Comparison of ENCODE assay signal across 19 cellular contexts in genomic region chr3:43343185-43343584, GRCh38. TPM values are rescaled to one million over a fixed set of nuclear protein-coding genes. Genes with fewer than 3 reads are reported as not detected.
A peak's percentile ranks its signal among the peaks of the same experiment; 100 is the strongest.
DNase-seq lines count a peak whose midpoint lies in the region; ATAC-seq lines count a peak whose summit lies in the region.
"Had no signal": no experiment of that assay in that cellular context is flagged by ENCODE, and none has a peak within 500 bp of the region (broad histone marks: within the 10 kb centered on the region; RNA-seq: fewer than 3 reads in every experiment).

No MANE protein-coding gene starts in this region.

- ATAC-seq in activated naive CD4-positive, alpha-beta T cell treated with anti-CD3 and anti-CD28 coated beads, Interleukin-2, amount 50 U/mL, for 72 hours, result no peak
- no peak for ATAC-seq in central memory CD8-positive, alpha-beta T cell (replicated peaks; ENCODE audit: extremely low read depth, poor library complexity, severe bottlenecking)
- ATAC-seq in stimulated activated effector memory CD8-positive, alpha-beta T cell treated with anti-CD3 and anti-CD28 coated beads, Interleukin-12 subunit alpha, Interleukin-12 subunit beta, amount 100 ng/mL, for 72 hours, result no peak
- ATAC-seq: Right ventricle myocardium inferior had no signal

- H3K4me3 Mint-ChIP-seq in activated naive CD4-positive, alpha-beta T cell treated with anti-CD3 and anti-CD28 coated beads, Interleukin-2, amount 10 ng/mL, durations not matched to agents 7 days and 5 days, result no peak overlapping the region
- H3K4me3 Mint-ChIP-seq in activated CD4-positive, alpha-beta memory T cell treated with anti-CD3 and anti-CD28 coated beads for 36 hours, result no peak overlapping the region
- no peak overlapping the region for H3K4me3 Mint-ChIP-seq in central memory CD8-positive, alpha-beta T cell
- no peak overlapping the region for H3K4me3 Mint-ChIP-seq in stimulated activated effector memory CD8-positive, alpha-beta T cell treated with anti-CD3 and anti-CD28 coated beads, Interleukin-12 subunit alpha, Interleukin-12 subunit beta, amount 100 ng/mL, for 72 hours
- H3K4me3 Mint-ChIP-seq: brain, HFFc6, naive B cell had no signal

- intact Hi-C loops in activated CD4-positive, alpha-beta memory T cell treated with anti-CD3 and anti-CD28 coated beads for 36 hours (cut with micrococcal nuclease), result no loop called here

- H3K9me3 Mint-ChIP-seq in activated naive CD4-positive, alpha-beta T cell treated with anti-CD3 and anti-CD28 coated beads, Interleukin-2, amount 10 ng/mL, durations not matched to agents 7 days and 5 days, result peaks cover 7% of the 10 kb centered on the region
- peaks cover 0 to 5% of the 10 kb centered on the region in 2 donors for H3K9me3 Mint-ChIP-seq in activated naive CD4-positive, alpha-beta T cell treated with anti-CD3 and anti-CD28 coated beads, Interleukin-2, amount 50 U/mL, for 72 hours
- H3K9me3 Mint-ChIP-seq in activated CD4-positive, alpha-beta memory T cell treated with anti-CD3 and anti-CD28 coated beads for 36 hours, result peaks cover 12% of the 10 kb centered on the region
- no peaks in the 10 kb centered on the region for H3K9me3 Mint-ChIP-seq in central memory CD8-positive, alpha-beta T cell
- peaks cover 4% of the 10 kb centered on the region for H3K9me3 Mint-ChIP-seq in stimulated activated effector memory CD8-positive, alpha-beta T cell treated with anti-CD3 and anti-CD28 coated beads, Interleukin-12 subunit alpha, Interleukin-12 subunit beta, amount 100 ng/mL, for 72 hours

- POLR2A ChIA-PET in activated CD4-positive, alpha-beta memory T cell treated with anti-CD3 and anti-CD28 coated beads for 36 hours (lab: Charles Lee), result no interaction called here

- CTCF ChIA-PET in activated naive CD4-positive, alpha-beta T cell treated with anti-CD3 and anti-CD28 coated beads, Interleukin-2, amount 10 ng/mL, durations not matched to agents 7 days and 5 days (lab: Charles Lee), result no interaction called here
- CTCF ChIA-PET in activated CD4-positive, alpha-beta memory T cell treated with anti-CD3 and anti-CD28 coated beads for 36 hours (lab: Charles Lee), result no interaction called here

- peaks cover 90% of the 10 kb centered on the region for H3K36me3 Mint-ChIP-seq in activated naive CD4-positive, alpha-beta T cell treated with anti-CD3 and anti-CD28 coated beads, Interleukin-2, amount 10 ng/mL, durations not matched to agents 7 days and 5 days
- H3K36me3 Mint-ChIP-seq in activated naive CD4-positive, alpha-beta T cell treated with anti-CD3 and anti-CD28 coated beads, Interleukin-2, amount 50 U/mL, for 72 hours, result peaks cover 35 to 78% of the 10 kb centered on the region in 2 donors
- H3K36me3 Mint-ChIP-seq in activated CD4-positive, alpha-beta memory T cell treated with anti-CD3 and anti-CD28 coated beads for 36 hours, result peaks cover 64% of the 10 kb centered on the region
- peaks cover 64% of the 10 kb centered on the region for H3K36me3 Mint-ChIP-seq in central memory CD8-positive, alpha-beta T cell (ENCODE audit: insufficient read depth)
- peaks cover 88% of the 10 kb centered on the region for H3K36me3 Mint-ChIP-seq in stimulated activated effector memory CD8-positive, alpha-beta T cell treated with anti-CD3 and anti-CD28 coated beads, Interleukin-12 subunit alpha, Interleukin-12 subunit beta, amount 100 ng/mL, for 72 hours

- DNase-seq in activated naive CD4-positive, alpha-beta T cell treated with anti-CD3 and anti-CD28 coated beads, Interleukin-2, amount 10 ng/mL, durations not matched to agents 7 days and 5 days, result no peak
- no peak for DNase-seq in activated naive CD4-positive, alpha-beta T cell treated with anti-CD3 and anti-CD28 coated beads, Interleukin-2, amount 50 U/mL, for 72 hours (ENCODE audit: low spot score in 2 of 2)
- DNase-seq in activated CD4-positive, alpha-beta memory T cell treated with anti-CD3 and anti-CD28 coated beads for 36 hours, result no peak
- DNase-seq in central memory CD8-positive, alpha-beta T cell (ENCODE audit: low spot score in 2 of 2), result no peak
- no peak for DNase-seq in stimulated activated effector memory CD8-positive, alpha-beta T cell treated with anti-CD3 and anti-CD28 coated beads, Interleukin-12 subunit alpha, Interleukin-12 subunit beta, amount 100 ng/mL, for 72 hours (ENCODE audit: low spot score in 2 of 2)
- DNase-seq in activated gamma-delta T cell treated with Interleukin-2 at 50 U/mL for 16 hours, result no peak
- DNase-seq in pons (ENCODE audit: low spot score), result no peak
- DNase-seq in LoVo (ENCODE audit: low spot score), result no peak
- DNase-seq: ACHN, HFFc6, Karpas-422, mesenchymal stem cell, naive B cell, NCI-H187 treated with DMSO at 0.1 percent for 48 hours, NCI-H226, posterior cingulate gyrus, sigmoid colon had no signal

- H3K27ac Mint-ChIP-seq in activated naive CD4-positive, alpha-beta T cell treated with anti-CD3 and anti-CD28 coated beads, Interleukin-2, amount 10 ng/mL, durations not matched to agents 7 days and 5 days, result peak overlapping the region; percentile 12
- H3K27ac Mint-ChIP-seq in activated naive CD4-positive, alpha-beta T cell treated with anti-CD3 and anti-CD28 coated beads, Interleukin-2, amount 50 U/mL, for 72 hours, result peak overlapping the region in 1 of 2 donors; percentile 19
- peak overlapping the region; percentile 49 for H3K27ac Mint-ChIP-seq in activated CD4-positive, alpha-beta memory T cell treated with anti-CD3 and anti-CD28 coated beads for 36 hours
- H3K27ac Mint-ChIP-seq in central memory CD8-positive, alpha-beta T cell (ENCODE audit: low read depth), result peak overlapping the region; percentile 61
- H3K27ac Mint-ChIP-seq in stimulated activated effector memory CD8-positive, alpha-beta T cell treated with anti-CD3 and anti-CD28 coated beads, Interleukin-12 subunit alpha, Interleukin-12 subunit beta, amount 100 ng/mL, for 72 hours, result peak overlapping the region; percentile 29
- H3K27ac Mint-ChIP-seq: HFFc6 had no signal

- peaks cover 61% of the 10 kb centered on the region for H3K4me1 Mint-ChIP-seq in activated naive CD4-positive, alpha-beta T cell treated with anti-CD3 and anti-CD28 coated beads, Interleukin-2, amount 10 ng/mL, durations not matched to agents 7 days and 5 days
- peaks cover 56% of the 10 kb centered on the region for H3K4me1 Mint-ChIP-seq in activated CD4-positive, alpha-beta memory T cell treated with anti-CD3 and anti-CD28 coated beads for 36 hours (ENCODE audit: low read depth)
- peaks cover 53% of the 10 kb centered on the region for H3K4me1 Mint-ChIP-seq in central memory CD8-positive, alpha-beta T cell
- peaks cover 58% of the 10 kb centered on the region for H3K4me1 Mint-ChIP-seq in stimulated activated effector memory CD8-positive, alpha-beta T cell treated with anti-CD3 and anti-CD28 coated beads, Interleukin-12 subunit alpha, Interleukin-12 subunit beta, amount 100 ng/mL, for 72 hours

- no peaks in the 10 kb centered on the region for H3K27me3 Mint-ChIP-seq in activated naive CD4-positive, alpha-beta T cell treated with anti-CD3 and anti-CD28 coated beads, Interleukin-2, amount 10 ng/mL, durations not matched to agents 7 days and 5 days
- no peaks in the 10 kb centered on the region for H3K27me3 Mint-ChIP-seq in activated CD4-positive, alpha-beta memory T cell treated with anti-CD3 and anti-CD28 coated beads for 36 hours
- H3K27me3 Mint-ChIP-seq in central memory CD8-positive, alpha-beta T cell, result no peaks in the 10 kb centered on the region
- H3K27me3 Mint-ChIP-seq: brain, naive B cell had no signal

RNA-seq across cellular contexts. Expression of gene SNRK, which starts 56.8 kb away (rescaled TPM):
- 10 to 100 TPM; 21.2 to 28.6 TPM for total RNA-seq in activated naive CD4-positive, alpha-beta T cell treated with anti-CD3 and anti-CD28 coated beads, Interleukin-2, amount 50 U/mL, for 72 hours
- 10 to 100 TPM; 23.9 to 24.4 TPM for total RNA-seq in activated CD4-positive, alpha-beta memory T cell treated with anti-CD3 and anti-CD28 coated beads for 36 hours
